8 cellular contexts compared by ENCODE assay signal in the genomic region with DNA sequence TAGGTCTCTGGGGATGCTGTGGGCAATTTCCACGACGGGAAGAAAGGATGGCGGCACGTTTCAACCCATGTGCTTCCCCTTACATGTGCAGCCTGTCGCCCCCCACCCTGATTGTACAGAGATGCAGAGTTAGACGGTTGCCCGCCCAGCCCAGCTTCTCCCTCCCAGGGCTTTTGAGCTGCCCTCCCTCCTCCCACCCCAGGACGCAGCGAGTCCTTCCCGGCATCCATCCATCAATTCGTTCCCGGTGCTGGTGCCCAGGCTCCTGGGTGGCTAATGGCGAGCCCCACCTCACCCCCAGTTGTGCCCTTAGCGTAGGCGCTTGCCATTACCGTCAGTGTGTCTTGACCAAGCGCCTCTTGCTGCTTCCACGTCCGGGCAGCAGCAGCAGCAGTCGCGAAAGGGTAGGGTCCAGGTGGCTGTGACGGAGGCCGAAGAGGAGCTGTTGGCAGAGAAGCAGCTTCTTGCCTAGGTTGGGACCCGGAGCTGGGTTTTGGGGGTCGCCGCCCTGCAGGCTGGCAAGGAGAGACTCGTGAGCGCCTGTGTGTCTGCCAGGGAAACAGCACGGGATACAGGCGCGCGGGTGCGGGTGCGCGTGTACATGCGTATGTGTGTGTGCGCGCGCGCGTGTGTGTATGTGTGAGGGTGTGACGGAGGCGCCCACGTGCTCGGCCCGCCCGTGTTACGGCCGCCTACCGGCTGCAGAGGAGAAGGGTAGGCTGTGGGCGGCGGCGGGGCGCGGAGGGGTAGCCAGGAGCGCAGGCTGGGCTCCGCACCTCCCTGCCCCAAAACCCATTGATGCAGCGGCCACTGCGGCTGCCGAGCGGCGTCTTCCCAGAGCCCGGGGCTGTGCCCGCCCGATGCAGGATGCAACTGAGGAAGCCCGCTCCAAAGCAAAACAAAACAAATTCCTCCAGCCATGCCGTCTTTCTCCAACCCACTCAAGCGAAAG. TPM values are rescaled to one million over a fixed set of nuclear protein-coding genes. Genes with fewer than 3 reads are reported as not detected.
DNase-seq lines count a peak whose midpoint lies in the region; ATAC-seq and TF ChIP-seq lines count a peak whose summit lies in the region.

A gene (minus strand): TSS at position 609 of the 952 bp plus-strand sequence. CDS start 20,679 bp downstream, outside the sequence.

- no peak within 1 kb of the TSS for H3K27ac Mint-ChIP-seq in activated CD8-positive, alpha-beta T cell treated with anti-CD3 and anti-CD28 coated beads, Interleukin-2, amount 10 ng/mL, durations not matched to agents 7 days and 5 days

- H3K4me3 Mint-ChIP-seq in activated CD8-positive, alpha-beta T cell treated with anti-CD3 and anti-CD28 coated beads, Interleukin-2, amount 10 ng/mL, durations not matched to agents 7 days and 5 days = peak within 1 kb of the TSS; percentile 35

- CTCF ChIA-PET in activated CD8-positive, alpha-beta T cell treated with anti-CD3 and anti-CD28 coated beads, Interleukin-2, amount 10 ng/mL, durations not matched to agents 7 days and 5 days (lab: Charles Lee) = no interaction called here

- no peaks in the 10 kb centered on the region for H3K36me3 ChIP-seq in neural cell (ENCODE audit: insufficient read depth, low read length)

- TF ChIP-seq EP300 in neural cell (conservative IDR thresholded peaks at IDR 0.05; ENCODE audit: poor library complexity, severe bottlenecking) = peak; percentile 72

- no peaks in the 10 kb centered on the region for H3F3A ChIP-seq in neural cell (ENCODE audit: insufficient read depth, low read length, poor library complexity, severe bottlenecking)

- DNase-seq in activated T-cell treated with anti-CD3 and anti-CD28 coated beads for 48 hours (ENCODE audit: low read depth) = peak; percentile 15
- no peak for DNase-seq in activated T-cell treated with anti-CD3 and anti-CD28 coated beads, Interleukin-2, amount 50 U/mL, for 1 hour
- DNase-seq in NCI-H1694 (lab: John Stamatoyannopoulos, UW) = peak; percentile 37
- DNase-seq in activated CD8-positive, alpha-beta T cell treated with anti-CD3 and anti-CD28 coated beads, Interleukin-2, amount 10 ng/mL, durations not matched to agents 7 days and 5 days = peak; percentile 30
- peak; percentile 95 to 98 for DNase-seq in foreskin fibroblast
- no peak for DNase-seq in ureter (ENCODE audit: low spot score)
- DNase-seq in stimulated activated CD4-positive, alpha-beta T cell treated with anti-CD3 and anti-CD28 coated beads, Interleukin-4, amount 100 ng/mL, for 1 hour = no peak

- peak within 1 kb of the TSS; percentile 82 for H3K9ac ChIP-seq in neural cell (ENCODE audit: low read length)

- H3K4me1 Mint-ChIP-seq in activated CD8-positive, alpha-beta T cell treated with anti-CD3 and anti-CD28 coated beads, Interleukin-2, amount 10 ng/mL, durations not matched to agents 7 days and 5 days (ENCODE audit: low read depth) = peaks cover 16% of the 10 kb centered on the region

- no peaks in the 10 kb centered on the region for H3K36me3 Mint-ChIP-seq in activated CD8-positive, alpha-beta T cell treated with anti-CD3 and anti-CD28 coated beads, Interleukin-2, amount 10 ng/mL, durations not matched to agents 7 days and 5 days (ENCODE audit: low read depth)

- peak; percentile 63 for ATAC-seq in activated CD8-positive, alpha-beta T cell treated with anti-CD3 and anti-CD28 coated beads, Interleukin-2, amount 10 ng/mL, durations not matched to agents 7 days and 5 days

- peaks cover 37% of the 10 kb centered on the region for H3K27me3 Mint-ChIP-seq in activated CD8-positive, alpha-beta T cell treated with anti-CD3 and anti-CD28 coated beads, Interleukin-2, amount 10 ng/mL, durations not matched to agents 7 days and 5 days (ENCODE audit: low read depth)

- H3K4me3 ChIP-seq in foreskin fibroblast (ENCODE audit: low read depth in 1 of 2, low read length in 2 of 2) (peak within 1 kb of the TSS; percentile 57 to 82), neural cell (ENCODE audit: low read length) (peak within 1 kb of the TSS; percentile 85)

- peak within 1 kb of the TSS; percentile 80 for H2AFZ ChIP-seq in neural cell (ENCODE audit: low read depth, low read length)

- no peaks in the 10 kb centered on the region for H3K79me2 ChIP-seq in neural cell (replicated peaks; ENCODE audit: insufficient read depth, low read length)

- POLR2A ChIA-PET in activated CD8-positive, alpha-beta T cell treated with anti-CD3 and anti-CD28 coated beads, Interleukin-2, amount 10 ng/mL, durations not matched to agents 7 days and 5 days (lab: Charles Lee) = no interaction called here

- H4K20me1 ChIP-seq in neural cell (ENCODE audit: insufficient read depth) = no peaks in the 10 kb centered on the region

- H3K27ac ChIP-seq in neural cell (ENCODE audit: low read length) = peak within 1 kb of the TSS; percentile 62

- no peaks in the 10 kb centered on the region for H3K9me2 ChIP-seq in neural cell (ENCODE audit: insufficient read depth, low read length)

- H3K9me3 ChIP-seq in neural cell (ENCODE audit: low read length) = no peaks in the 10 kb centered on the region

- peak; percentile 18 for TF ChIP-seq CTCF in foreskin fibroblast (IDR thresholded peaks at IDR 0.05; ENCODE audit: low read depth, low read length)
- peak; percentile 89 for TF ChIP-seq CTCF in neural cell (IDR thresholded peaks at IDR 0.05; ENCODE audit: poor library complexity, severe bottlenecking)

- no peaks in the 10 kb centered on the region for H3K9me3 Mint-ChIP-seq in activated CD8-positive, alpha-beta T cell treated with anti-CD3 and anti-CD28 coated beads, Interleukin-2, amount 10 ng/mL, durations not matched to agents 7 days and 5 days (ENCODE audit: insufficient read depth)

- peaks cover 8% of the 10 kb centered on the region for H3K27me3 ChIP-seq in neural cell (ENCODE audit: insufficient read depth, low read depth, low read length)

- H3K4me2 ChIP-seq in neural cell (ENCODE audit: low read length) = peak within 1 kb of the TSS; percentile 83

- peak; percentile 45 for TF ChIP-seq RAD21 in neural cell (conservative IDR thresholded peaks at IDR 0.05)

TF ChIP-seq in neural cell, 6 proteins besides CTCF, POLR2A, EP300 and RAD21:
- TF ChIP-seq, protein P1, sequence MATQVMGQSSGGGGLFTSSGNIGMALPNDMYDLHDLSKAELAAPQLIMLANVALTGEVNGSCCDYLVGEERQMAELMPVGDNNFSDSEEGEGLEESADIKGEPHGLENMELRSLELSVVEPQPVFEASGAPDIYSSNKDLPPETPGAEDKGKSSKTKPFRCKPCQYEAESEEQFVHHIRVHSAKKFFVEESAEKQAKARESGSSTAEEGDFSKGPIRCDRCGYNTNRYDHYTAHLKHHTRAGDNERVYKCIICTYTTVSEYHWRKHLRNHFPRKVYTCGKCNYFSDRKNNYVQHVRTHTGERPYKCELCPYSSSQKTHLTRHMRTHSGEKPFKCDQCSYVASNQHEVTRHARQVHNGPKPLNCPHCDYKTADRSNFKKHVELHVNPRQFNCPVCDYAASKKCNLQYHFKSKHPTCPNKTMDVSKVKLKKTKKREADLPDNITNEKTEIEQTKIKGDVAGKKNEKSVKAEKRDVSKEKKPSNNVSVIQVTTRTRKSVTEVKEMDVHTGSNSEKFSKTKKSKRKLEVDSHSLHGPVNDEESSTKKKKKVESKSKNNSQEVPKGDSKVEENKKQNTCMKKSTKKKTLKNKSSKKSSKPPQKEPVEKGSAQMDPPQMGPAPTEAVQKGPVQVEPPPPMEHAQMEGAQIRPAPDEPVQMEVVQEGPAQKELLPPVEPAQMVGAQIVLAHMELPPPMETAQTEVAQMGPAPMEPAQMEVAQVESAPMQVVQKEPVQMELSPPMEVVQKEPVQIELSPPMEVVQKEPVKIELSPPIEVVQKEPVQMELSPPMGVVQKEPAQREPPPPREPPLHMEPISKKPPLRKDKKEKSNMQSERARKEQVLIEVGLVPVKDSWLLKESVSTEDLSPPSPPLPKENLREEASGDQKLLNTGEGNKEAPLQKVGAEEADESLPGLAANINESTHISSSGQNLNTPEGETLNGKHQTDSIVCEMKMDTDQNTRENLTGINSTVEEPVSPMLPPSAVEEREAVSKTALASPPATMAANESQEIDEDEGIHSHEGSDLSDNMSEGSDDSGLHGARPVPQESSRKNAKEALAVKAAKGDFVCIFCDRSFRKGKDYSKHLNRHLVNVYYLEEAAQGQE (IDR thresholded peaks at IDR 0.05; ENCODE audit: borderline replicate concordance) = peak; percentile 64
- TF ChIP-seq TAF1 (IDR thresholded peaks at IDR 0.05; ENCODE audit: low read depth) (peak; percentile 69), SMC3 (conservative IDR thresholded peaks at IDR 0.05; ENCODE audit: poor library complexity) (peak; percentile 63), MXI1 (conservative IDR thresholded peaks at IDR 0.05; ENCODE audit: poor library complexity, severe bottlenecking) (peak; percentile 83), POLR2AphosphoS5 (IDR thresholded peaks at IDR 0.05) (peak; percentile 78), EZH2 (IDR thresholded peaks at IDR 0.05; ENCODE audit: borderline replicate concordance, insufficient read depth, low read length, poor library complexity, severe bottlenecking) (no peak)

RNA-seq across cellular contexts. Expression of the gene that starts here (rescaled TPM):
- not detected for total RNA-seq in activated CD8-positive, alpha-beta T cell treated with anti-CD3 and anti-CD28 coated beads, Interleukin-2, amount 10 ng/mL, durations not matched to agents 7 days and 5 days
- 11.4 and 13.3 TPM in 2 replicates for polyA plus RNA-seq in neural cell
- 15.6 and 17.4 TPM in 2 replicates for polyA minus RNA-seq in neural cell
- 0.31 TPM for total RNA-seq in ureter

Comparison
In these comparisons a context has a peak if more than half of its experiments do, and no peak if none do; other contexts are left out.
1. DNase-seq: peak in activated T-cell treated with anti-CD3 and anti-CD28 coated beads for 48 hours (single experiment), NCI-H1694 (single experiment) and foreskin fibroblast (2 of 2); none in activated T-cell treated with anti-CD3 and anti-CD28 coated beads, Interleukin-2, amount 50 U/mL, for 1 hour (single experiment), ureter (single experiment) and stimulated activated CD4-positive, alpha-beta T cell treated with anti-CD3 and anti-CD28 coated beads, Interleukin-4, amount 100 ng/mL, for 1 hour (single experiment).
2. Peak in DNase-seq and ATAC-seq in activated CD8-positive, alpha-beta T cell treated with anti-CD3 and anti-CD28 coated beads, Interleukin-2, amount 10 ng/mL, durations not matched to agents 7 days and 5 days; RNA of the gene not detected or under 1 TPM.